In genomic region chr1:70891444-70891843, GRCh38 we compare ENCODE assay signal across 15 cellular contexts.
"Had no signal": no experiment of that assay in that cellular context is flagged by ENCODE, and none has a peak within 500 bp of the region (broad histone marks: within the 10 kb centered on the region; RNA-seq: fewer than 3 reads in every experiment).

No MANE protein-coding gene starts in this region.

- H3K4me3 Mint-ChIP-seq: activated CD4-positive, alpha-beta memory T cell treated with anti-CD3 and anti-CD28 coated beads, Interleukin-2, amount 10 ng/mL, durations not matched to agents 7 days and 5 days; activated naive CD8-positive, alpha-beta T cell; dendritic cell treated with granulocyte-macrophage colony-stimulating factor and Interleukin-4, amounts not matched to agents 40 ng/mL and 50 ng/mL, for 4 days; immature natural killer cell; stimulated activated naive CD8-positive, alpha-beta T cell treated with anti-CD3 and anti-CD28 coated beads, Interleukin-15, Interleukin-2, amounts not matched to agents 100 ng/mL and 50 ng/mL, for 24 hours had no signal

- H3K27ac Mint-ChIP-seq: activated CD4-positive, alpha-beta memory T cell treated with anti-CD3 and anti-CD28 coated beads, Interleukin-2, amount 10 ng/mL, durations not matched to agents 7 days and 5 days; activated naive CD8-positive, alpha-beta T cell; immature natural killer cell; stimulated activated naive CD8-positive, alpha-beta T cell treated with anti-CD3 and anti-CD28 coated beads, Interleukin-15, Interleukin-2, amounts not matched to agents 100 ng/mL and 50 ng/mL, for 24 hours had no signal

- H3K9me3 Mint-ChIP-seq: activated CD4-positive, alpha-beta memory T cell treated with anti-CD3 and anti-CD28 coated beads, Interleukin-2, amount 10 ng/mL, durations not matched to agents 7 days and 5 days; dendritic cell treated with granulocyte-macrophage colony-stimulating factor and Interleukin-4, amounts not matched to agents 40 ng/mL and 50 ng/mL, for 4 days; stimulated activated naive CD8-positive, alpha-beta T cell treated with anti-CD3 and anti-CD28 coated beads, Interleukin-15, Interleukin-2, amounts not matched to agents 100 ng/mL and 50 ng/mL, for 24 hours had no signal

- ATAC-seq: left cardiac atrium, upper lobe of right lung had no signal

- H3K27me3 Mint-ChIP-seq: activated CD4-positive, alpha-beta memory T cell treated with anti-CD3 and anti-CD28 coated beads, Interleukin-2, amount 10 ng/mL, durations not matched to agents 7 days and 5 days; dendritic cell treated with granulocyte-macrophage colony-stimulating factor and Interleukin-4, amounts not matched to agents 40 ng/mL and 50 ng/mL, for 4 days; stimulated activated naive CD8-positive, alpha-beta T cell treated with anti-CD3 and anti-CD28 coated beads, Interleukin-15, Interleukin-2, amounts not matched to agents 100 ng/mL and 50 ng/mL, for 24 hours had no signal

- H3K36me3 Mint-ChIP-seq: activated naive CD8-positive, alpha-beta T cell; immature natural killer cell had no signal

- DNase-seq: activated CD4-positive, alpha-beta memory T cell treated with anti-CD3 and anti-CD28 coated beads, Interleukin-2, amount 10 ng/mL, durations not matched to agents 7 days and 5 days; activated CD4-positive, alpha-beta T cell treated with anti-CD3 and anti-CD28 coated beads for 1 hour; activated gamma-delta T cell; activated T-cell treated with anti-CD3 and anti-CD28 coated beads, Interleukin-2, amount 50 U/mL, for 48 hours; brain microvascular endothelial cell; foreskin fibroblast; immature natural killer cell; left cardiac atrium; stimulated activated CD4-positive, alpha-beta T cell treated with anti-CD3 and anti-CD28 coated beads, Interleukin-15, amount 100 ng/mL, for 24 hours; stimulated activated CD4-positive, alpha-beta T cell treated with anti-CD3 and anti-CD28 coated beads, Interleukin-4, amount 100 ng/mL, for 24 hours; T-helper 2 cell; upper lobe of right lung had no signal

- H3K4me1 Mint-ChIP-seq: activated CD4-positive, alpha-beta memory T cell treated with anti-CD3 and anti-CD28 coated beads, Interleukin-2, amount 10 ng/mL, durations not matched to agents 7 days and 5 days had no signal
